8 cellular contexts compared by ENCODE assay signal in genomic region chr3:100210777-100211145, GRCh38. TPM values are rescaled to one million over a fixed set of nuclear protein-coding genes. Genes with fewer than 3 reads are reported as not detected.
DNase-seq lines count a peak whose midpoint lies in the region; ATAC-seq and TF ChIP-seq lines count a peak whose summit lies in the region.

No MANE protein-coding gene starts in this region.

- no peaks in the 10 kb centered on the region for H3K36me3 ChIP-seq in adipocyte (ENCODE audit: control insufficient read depth, insufficient read depth, low read length, severe bottlenecking)
- no peaks in the 10 kb centered on the region for H3K36me3 ChIP-seq in upper lobe of right lung

- peak; percentile 7 for ATAC-seq in HG02852 (IDR thresholded peaks at IDR 0.05; ENCODE audit: unreplicated experiment)
- ATAC-seq in upper lobe of right lung: peak; percentile 49

- CTCF ChIA-PET in RWPE1 (lab: Yijun Ruan, JAX): interaction anchor here (1.1 kb wide), 1 partner anchor 8 kb away, joined by 3 read pairs; no protein-coding TSS in a partner anchor

- peaks cover 17% of the 10 kb centered on the region for H3K4me1 ChIP-seq in adipocyte (ENCODE audit: control insufficient read depth, insufficient read depth, low read length)
- peaks cover 14% of the 10 kb centered on the region for H3K4me1 ChIP-seq in upper lobe of right lung

- H3K9me3 ChIP-seq in adipocyte (ENCODE audit: control insufficient read depth, low read length) (no peaks in the 10 kb centered on the region), upper lobe of right lung (no peaks in the 10 kb centered on the region)

- H3K27ac ChIP-seq in upper lobe of right lung (peak overlapping the region; percentile 78), RWPE1 (no peak overlapping the region)

- POLR2A ChIA-PET in RWPE1 (lab: Yijun Ruan, JAX; ENCODE audit: low non-redundant PET): no interaction called here

- H3K27me3 ChIP-seq in adipocyte (replicated peaks; ENCODE audit: control insufficient read depth, insufficient read depth, low read length) (no peaks in the 10 kb centered on the region), upper lobe of right lung (no peaks in the 10 kb centered on the region)

- H3K4me3 ChIP-seq in AG10803 (ENCODE audit: low read length): no peak overlapping the region
- H3K4me3 ChIP-seq in adipocyte (ENCODE audit: low read length): peak overlapping the region; percentile 3
- no peak overlapping the region for H3K4me3 ChIP-seq in upper lobe of right lung

- intact Hi-C loops in upper lobe of right lung (cut with DNase I): no loop called here

- DNase-seq in AG10803 (ENCODE audit: low read depth) (peak; percentile 95), adipocyte (ENCODE audit: low read depth) (peak; percentile 78), iPS-NIHi11 (ENCODE audit: low spot score) (peak; percentile 56), upper lobe of right lung (no peak), germinal center (ENCODE audit: low spot score) (no peak), RWPE1 (ENCODE audit: low spot score) (no peak), NCI-H187 treated with DMSO at 0.1 percent for 48 hours (lab: John Stamatoyannopoulos, UW) (no peak)

- H3K9ac ChIP-seq in adipocyte (ENCODE audit: low read length): no peak overlapping the region

- TF ChIP-seq CTCF in AG10803 (conservative IDR thresholded peaks at IDR 0.05; ENCODE audit: low read length) (no peak), upper lobe of right lung (IDR thresholded peaks at IDR 0.05) (no peak), RWPE1 (conservative IDR thresholded peaks at IDR 0.05; ENCODE audit: low read depth) (no peak)

RNA-seq across cellular contexts. Expression of gene TBC1D23, which starts 50.0 kb away (rescaled TPM):
- 47.4 TPM for total RNA-seq in upper lobe of right lung

Comparison
In these comparisons a context has a peak if more than half of its experiments do, and no peak if none do; other contexts are left out.
1. DNase-seq: peak in AG10803 (single experiment), adipocyte (single experiment) and iPS-NIHi11 (single experiment); none in upper lobe of right lung (single experiment), germinal center (single experiment), RWPE1 (single experiment) and NCI-H187 treated with DMSO at 0.1 percent for 48 hours (single experiment).